Comparison of ENCODE assay signal across 8 cellular contexts in the genomic region with DNA sequence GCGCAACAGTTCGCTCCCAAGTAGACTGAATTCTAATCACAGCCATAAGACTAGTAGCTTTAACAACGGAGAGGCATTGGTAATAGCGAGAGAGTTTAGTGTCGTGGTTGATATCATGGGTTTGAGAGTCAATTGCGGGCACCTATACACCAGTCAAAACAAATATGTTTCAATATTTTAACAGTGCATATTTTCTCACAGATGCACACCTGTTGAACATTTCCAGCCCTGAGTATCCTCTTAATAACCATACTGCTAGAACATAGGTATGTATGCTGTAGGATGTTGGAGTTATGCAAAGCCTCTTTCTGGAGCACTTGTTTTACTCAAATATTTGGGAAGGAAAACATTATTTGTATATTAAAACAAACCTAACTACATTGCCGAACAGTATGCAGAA.
"Had no signal": no experiment of that assay in that cellular context is flagged by ENCODE, and none has a peak within 500 bp of the region (broad histone marks: within the 10 kb centered on the region; RNA-seq: fewer than 3 reads in every experiment).

No MANE protein-coding gene starts in this region.

- FAIRE-seq: G401.6, GM12878, GM12891, GM12892, GM18507, GM19239 had no signal

- ATAC-seq: GM12878 had no signal

- DNase-seq: GDM1, GF-D8 had no signal

- H3K4me3 ChIP-seq: GM12878 had no signal
